In genomic region chr12:45214739-45215418, GRCh38 we compare ENCODE assay signal across 8 cellular contexts. TPM values are rescaled to one million over a fixed set of nuclear protein-coding genes. Genes with fewer than 3 reads are reported as not detected.
A peak's percentile ranks its signal among the peaks of the same experiment; 100 is the strongest.
DNase-seq lines count a peak whose midpoint lies in the region; ATAC-seq and TF ChIP-seq lines count a peak whose summit lies in the region.

No MANE protein-coding gene starts in this region.

- H3K27ac ChIP-seq in PC-3 (ENCODE audit: low read length) = peak overlapping the region; percentile 93
- peak overlapping the region; percentile 97 for H3K27ac ChIP-seq in endodermal cell (ENCODE audit: low read depth, low read length)

- DNase-seq in EL = peak; percentile 21
- DNase-seq in PC-3 = no peak
- DNase-seq in endodermal cell = no peak
- no peak for DNase-seq in NK-92 treated with Interleukin-12 subunit alpha and Interleukin-12 subunit beta, amount 100 ng/mL, for 24 hours (lab: John Stamatoyannopoulos, UW)
- DNase-seq in UCSD-AML1 (lab: John Stamatoyannopoulos, UW; ENCODE audit: unreplicated experiment) = no peak

- BruUV-seq in PC-3 (replicated peaks; lab: Mats Ljungman, UMichigan) = TSS peak; percentile 70

- ATAC-seq in PC-3 (no peak), HG02870 (IDR thresholded peaks at IDR 0.05; ENCODE audit: unreplicated experiment) (no peak)
- no peak for ATAC-seq in activated CD4-positive, CD25-positive, alpha-beta regulatory T cell treated with anti-CD3 and anti-CD28 coated beads, Interleukin-2, amount 50 U/mL, for 24 hours

- POLR2A ChIA-PET in PC-3 (lab: Charles Lee; ENCODE audit: unreplicated experiment) = no interaction called here

- H3K9me3 ChIP-seq in PC-3 (ENCODE audit: low read length) = no peaks in the 10 kb centered on the region
- no peaks in the 10 kb centered on the region for H3K9me3 ChIP-seq in endodermal cell (ENCODE audit: control insufficient read depth, low read length)
- H3K9me3 ChIP-seq in neuron (ENCODE audit: low read length) = no peaks in the 10 kb centered on the region

- peaks cover 47% of the 10 kb centered on the region for H3K79me2 ChIP-seq in PC-3 (ENCODE audit: low read length)

- H3K4me3 Mint-ChIP-seq in endodermal cell = peak overlapping the region; percentile 88

- peaks cover 20% of the 10 kb centered on the region for H3K4me1 Mint-ChIP-seq in endodermal cell

- no peaks in the 10 kb centered on the region for H3K36me3 Mint-ChIP-seq in endodermal cell (ENCODE audit: low read depth)

- H3K9me3 Mint-ChIP-seq in endodermal cell = no peaks in the 10 kb centered on the region

- H3K27me3 Mint-ChIP-seq in endodermal cell (ENCODE audit: insufficient read depth) = no peaks in the 10 kb centered on the region

- H3K9ac ChIP-seq in PC-3 (ENCODE audit: low read length) (peak overlapping the region; percentile 86), endodermal cell (ENCODE audit: extremely low read depth, low read length, poor library complexity, severe bottlenecking) (peak overlapping the region; percentile 84)

- H3K27me3 ChIP-seq in PC-3 (ENCODE audit: low read length) (no peaks in the 10 kb centered on the region), endodermal cell (ENCODE audit: control insufficient read depth, insufficient read depth, low read length, poor library complexity, severe bottlenecking) (no peaks in the 10 kb centered on the region), neuron (ENCODE audit: insufficient read depth, low read length) (no peaks in the 10 kb centered on the region)

- H3K4me3 ChIP-seq in PC-3 (ENCODE audit: low read length) = peak overlapping the region; percentile 94
- peak overlapping the region; percentile 95 for H3K4me3 ChIP-seq in endodermal cell (ENCODE audit: low read length)
- H3K4me3 ChIP-seq in neuron (ENCODE audit: low read length) = peak overlapping the region; percentile 51

- H3K4me1 ChIP-seq in PC-3 (ENCODE audit: insufficient read depth, low read length) = peaks cover 21% of the 10 kb centered on the region
- H3K4me1 ChIP-seq in endodermal cell (ENCODE audit: control insufficient read depth, insufficient read depth, low read length) = peaks cover 3% of the 10 kb centered on the region
- peaks cover 8% of the 10 kb centered on the region for H3K4me1 ChIP-seq in neuron (ENCODE audit: insufficient read depth, low read length)

- peak overlapping the region; percentile 92 for H2AFZ ChIP-seq in PC-3 (ENCODE audit: low read length)
- H2AFZ ChIP-seq in neuron (ENCODE audit: low read depth, low read length) = peak overlapping the region; percentile 92

- intact Hi-C loops in PC-3 (cut with micrococcal nuclease) = loop anchor here (2.0 to 5.0 kb wide), 2 partner anchors 42 to 512 kb away; partner anchors contain the start of gene ARID2

- H3K36me3 ChIP-seq in PC-3 (ENCODE audit: low read depth, low read length) (no peaks in the 10 kb centered on the region), endodermal cell (ENCODE audit: control insufficient read depth, insufficient read depth, low read length) (no peaks in the 10 kb centered on the region), neuron (ENCODE audit: insufficient read depth, low read length) (no peaks in the 10 kb centered on the region)

- H3K9me2 ChIP-seq in PC-3 (replicated peaks; ENCODE audit: low read length) = no peaks in the 10 kb centered on the region

- H3K27ac Mint-ChIP-seq in endodermal cell = peak overlapping the region; percentile 93

- 29 to 55% methylated on average over 7 to 11 of the region's 11 CpGs for WGBS in endodermal cell (ENCODE audit: insufficient coverage in 1 of 2, insufficient read length in 1 of 2), 2 experiments

- no peaks in the 10 kb centered on the region for H3F3A ChIP-seq in PC-3 (ENCODE audit: low read length, unreplicated experiment)

- peak overlapping the region; percentile 93 for H3K4me2 ChIP-seq in PC-3 (ENCODE audit: low read length)

- CTCF ChIA-PET in PC-3 (lab: Charles Lee) = interaction anchor here (0.8 to 1.2 kb wide), 3 partner anchors 54 to 329 kb away, joined by 3 to 4 read pairs (median 3); no protein-coding TSS in a partner anchor

- TF ChIP-seq CTCF in PC-3 (conservative IDR thresholded peaks at IDR 0.05; ENCODE audit: low read depth, low read length) = no peak
- TF ChIP-seq CTCF in endodermal cell (conservative IDR thresholded peaks at IDR 0.05) = no peak

- peaks cover 8% of the 10 kb centered on the region; the same call in 1 of the 2 replicates for H4K20me1 ChIP-seq in PC-3 (ENCODE audit: low read length)

RNA-seq across cellular contexts. Expression of gene ANO6, which starts 1.0 kb away (rescaled TPM):
- total RNA-seq in PC-3 (2014; rRNA removed) (18.1 and 23.0 TPM in 2 replicates), endodermal cell (10 to 100 TPM; 53.5 to 55.2 TPM)
- polyA plus RNA-seq in endodermal cell (2013, experiment 1 of 2) = 30.0 TPM
- 29.1 TPM for polyA plus RNA-seq in endodermal cell (2013, experiment 2 of 2)
